Comparison of ENCODE assay signal across 8 cellular contexts in genomic region chr17:47252766-47253512, GRCh38. TPM values are rescaled to one million over a fixed set of nuclear protein-coding genes. Genes with fewer than 3 reads are reported as not detected.
DNase-seq lines count a peak whose midpoint lies in the region; ATAC-seq, FAIRE-seq and TF ChIP-seq lines count a peak whose summit lies in the region.

No MANE protein-coding gene starts in this region.

- H3K9me3 Mint-ChIP-seq in Caco-2 (ENCODE audit: unreplicated experiment) (no peaks in the 10 kb centered on the region), endothelial cell (ENCODE audit: unreplicated experiment) (no peaks in the 10 kb centered on the region)

- no peak for TF ChIP-seq POLR2A in H54 (IDR thresholded peaks at IDR 0.05; ENCODE audit: low read depth, low read length)

- BruUV-seq in Caco-2 (replicated peaks; lab: Mats Ljungman, UMichigan), result no TSS peak

- H3K4me1 Mint-ChIP-seq in Caco-2 (ENCODE audit: low read depth, unreplicated experiment), result peaks cover 12% of the 10 kb centered on the region
- H3K4me1 Mint-ChIP-seq in endothelial cell (ENCODE audit: unreplicated experiment), result peaks cover 3% of the 10 kb centered on the region

- intact Hi-C loops in Caco-2 (cut with micrococcal nuclease; ENCODE audit: unreplicated experiment), result no loop called here

- no peak overlapping the region for H3K27ac ChIP-seq in OCI-LY1 (ENCODE audit: low read depth, low read length, poor library complexity, severe bottlenecking)
- H3K27ac ChIP-seq in osteoblast (ENCODE audit: low read depth, low read length), result peak overlapping the region; percentile 38

- H3K9me3 ChIP-seq in Caco-2 (no peaks in the 10 kb centered on the region), OCI-LY1 (ENCODE audit: low read length) (no peaks in the 10 kb centered on the region), osteoblast (ENCODE audit: low read depth, low read length) (no peaks in the 10 kb centered on the region)

- no peaks in the 10 kb centered on the region for H3K9me2 ChIP-seq in OCI-LY1 (ENCODE audit: low read depth, low read length)

- POLR2A ChIA-PET in Caco-2 (lab: Charles Lee), result interaction anchor here (0.6 kb wide), 1 partner anchor 164 kb away, joined by 4 read pairs; no protein-coding TSS in a partner anchor

- H3K36me3 Mint-ChIP-seq in Caco-2 (ENCODE audit: insufficient read depth, unreplicated experiment) (no peaks in the 10 kb centered on the region), endothelial cell (ENCODE audit: low read depth, unreplicated experiment) (no peaks in the 10 kb centered on the region)

- TF ChIP-seq CTCF in Caco-2 (IDR thresholded peaks at IDR 0.05; ENCODE audit: insufficient read depth in 1 of 2, low read depth in 1 of 2, low read length in 1 of 2, severe bottlenecking in 1 of 2, unreplicated experiment in 1 of 2) (no peak), OCI-LY1 (IDR thresholded peaks at IDR 0.05; ENCODE audit: low read length) (no peak), endothelial cell (IDR thresholded peaks at IDR 0.05; ENCODE audit: unreplicated experiment) (no peak), osteoblast (IDR thresholded peaks at IDR 0.05; ENCODE audit: extremely low read depth, low read depth, low read length) (no peak)

- no peaks in the 10 kb centered on the region for H3F3A ChIP-seq in OCI-LY1 (ENCODE audit: insufficient read depth, low read length)

- peak overlapping the region; percentile 78 for H3K4me3 Mint-ChIP-seq in Caco-2 (ENCODE audit: unreplicated experiment)
- H3K4me3 Mint-ChIP-seq in endothelial cell (ENCODE audit: unreplicated experiment), result peak overlapping the region; percentile 22

- no peaks in the 10 kb centered on the region for H3K79me2 ChIP-seq in OCI-LY1 (ENCODE audit: insufficient read depth, low read length)
- H3K79me2 ChIP-seq in osteoblast (ENCODE audit: insufficient read depth, low read length), result peaks cover 25% of the 10 kb centered on the region

- H2AFZ ChIP-seq in OCI-LY1 (ENCODE audit: low read length), result no peak overlapping the region
- H2AFZ ChIP-seq in osteoblast (ENCODE audit: low read length), result peak overlapping the region; percentile 82

- H3K4me2 ChIP-seq in OCI-LY1 (ENCODE audit: low read length), result peak overlapping the region; percentile 98
- peak overlapping the region; percentile 86 for H3K4me2 ChIP-seq in osteoblast (ENCODE audit: insufficient read depth, low read length)

- peak overlapping the region; percentile 40; the same call in 1 of the 2 replicates for H3K9ac ChIP-seq in OCI-LY1 (ENCODE audit: low read length)

- DNase-seq in Caco-2, result no peak
- DNase-seq in endothelial cell (ENCODE audit: low spot score), result no peak
- DNase-seq in osteoblast (ENCODE audit: insufficient read length, low spot score, missing footprints), result peak; percentile 72
- no peak for DNase-seq in H54 (ENCODE audit: insufficient read length, low spot score)
- no peak for DNase-seq in inferior parietal cortex (ENCODE audit: extremely low spot score)
- no peak for DNase-seq in stimulated activated CD4-positive, alpha-beta T cell treated with anti-CD3 and anti-CD28 coated beads, Interleukin-15, amount 100 ng/mL, for 24 hours

- no peak for ATAC-seq in GM21576 (IDR thresholded peaks at IDR 0.05; ENCODE audit: unreplicated experiment)

- H3K27me3 ChIP-seq in Caco-2 (replicated peaks; ENCODE audit: control insufficient read depth, insufficient read depth, low read length), result peaks cover 4% of the 10 kb centered on the region
- H3K27me3 ChIP-seq in OCI-LY1 (ENCODE audit: insufficient read depth, low read length), result no peaks in the 10 kb centered on the region
- H3K27me3 ChIP-seq in osteoblast (ENCODE audit: insufficient read depth, low read length), result no peaks in the 10 kb centered on the region

- H3K4me3 ChIP-seq in Caco-2 (ENCODE audit: low read depth, low read length), result no peak overlapping the region
- H3K4me3 ChIP-seq in OCI-LY1 (ENCODE audit: low read depth, low read length, poor library complexity, severe bottlenecking), result peak overlapping the region; percentile 69
- H3K4me3 ChIP-seq in osteoblast (ENCODE audit: insufficient read depth, low read length), result peak overlapping the region; percentile 82

- H3K4me1 ChIP-seq in Caco-2 (peaks cover 28% of the 10 kb centered on the region), OCI-LY1 (ENCODE audit: insufficient read depth, low read length, severe bottlenecking) (peaks cover 12% of the 10 kb centered on the region), osteoblast (ENCODE audit: insufficient read depth, low read length) (peaks cover 27% of the 10 kb centered on the region)

- CTCF ChIA-PET in Caco-2 (lab: Charles Lee), result interaction anchor here (0.5 to 1.1 kb wide), 2 partner anchors 63 to 1504 kb away, joined by 3 to 6 read pairs; no protein-coding TSS in a partner anchor

- H4K20me1 ChIP-seq in OCI-LY1 (ENCODE audit: insufficient read depth, low read length) (no peaks in the 10 kb centered on the region), osteoblast (ENCODE audit: insufficient read depth, low read length) (no peaks in the 10 kb centered on the region)

- H3K27ac Mint-ChIP-seq in Caco-2 (ENCODE audit: unreplicated experiment) (peak overlapping the region; percentile 37), endothelial cell (ENCODE audit: unreplicated experiment) (no peak overlapping the region)

- no peak for FAIRE-seq in H54 (lab: Jason Lieb, UNC)

- H3K36me3 ChIP-seq in Caco-2 (ENCODE audit: control insufficient read depth, insufficient read depth, low read length) (no peaks in the 10 kb centered on the region), OCI-LY1 (ENCODE audit: insufficient read depth, low read length) (no peaks in the 10 kb centered on the region), osteoblast (ENCODE audit: insufficient read depth, low read length) (no peaks in the 10 kb centered on the region)

- H3K27me3 Mint-ChIP-seq in Caco-2 (ENCODE audit: insufficient read depth, unreplicated experiment) (no peaks in the 10 kb centered on the region), endothelial cell (ENCODE audit: unreplicated experiment) (peaks cover 12% of the 10 kb centered on the region)

RNA-seq across cellular contexts. Expression of gene ITGB3, which starts 0.7 kb away (rescaled TPM):
- total RNA-seq in Caco-2 (2022) (0.48 and 1.2 TPM in 2 replicates), endothelial cell (ENCODE audit: unreplicated experiment) (not detected), osteoblast (31.5 and 39.8 TPM in 2 replicates)

RNA-seq across cellular contexts. Expression of gene MYL4, which starts 43.8 kb away (rescaled TPM):
- total RNA-seq in Caco-2 (2022) (0.39 TPM in 1 of 2 replicates, not detected in the other), endothelial cell (ENCODE audit: unreplicated experiment) (2.2 TPM), osteoblast (0.72 TPM in 1 of 2 replicates, not detected in the other)

Comparison
In these comparisons a context has a peak if more than half of its experiments do, and no peak if none do; other contexts are left out.
1. RNA of gene ITGB3, which starts 0.7 kb away (total RNA-seq): 31.5 to 39.8 TPM in osteoblast; 0.48 to 1.2 TPM in Caco-2 and not detected in endothelial cell (single experiment); every median in the first group is over 10 times any median in the second.